ENCODE assay signal across 9 cellular contexts in the genomic region with DNA sequence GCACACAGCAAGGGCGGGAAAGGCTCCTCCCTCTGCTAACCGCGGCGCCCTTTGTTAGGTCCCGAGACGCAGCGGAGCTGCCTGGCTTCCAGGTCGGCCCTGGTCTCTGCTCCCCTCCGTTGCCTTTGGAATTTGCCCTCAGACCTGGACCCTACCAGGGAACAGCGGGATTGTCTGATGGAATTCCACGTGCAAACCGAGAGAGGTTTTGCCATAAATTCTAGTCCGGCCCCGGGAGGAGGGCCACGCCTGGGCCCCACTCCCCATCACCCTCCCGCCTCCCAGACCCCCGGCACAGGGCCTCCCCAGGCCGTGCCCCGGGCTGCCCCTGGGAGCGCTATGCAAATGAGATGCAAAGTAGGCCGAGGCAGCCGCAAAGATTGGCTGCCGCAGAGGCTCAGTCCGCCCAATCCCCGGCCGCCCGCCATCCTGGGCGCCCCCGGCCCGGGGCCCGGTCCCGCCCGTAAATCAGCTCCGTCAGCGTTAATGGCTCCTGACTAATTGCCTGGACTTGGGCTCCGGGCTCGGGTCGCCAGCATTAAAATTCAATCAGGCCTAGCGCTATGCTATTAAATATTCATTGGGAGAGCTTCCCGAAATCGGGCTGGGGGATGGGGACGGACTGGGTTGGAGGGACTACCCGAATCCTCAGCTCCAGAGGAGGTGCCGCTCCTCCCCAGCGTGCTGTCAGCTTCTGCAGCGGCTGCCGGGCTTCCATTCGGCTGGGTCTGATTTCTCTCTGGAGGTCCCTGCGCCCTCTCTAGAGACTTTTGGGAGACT. TPM values are rescaled to one million over a fixed set of nuclear protein-coding genes. Genes with fewer than 3 reads are reported as not detected.
DNase-seq lines count a peak whose midpoint lies in the region; ATAC-seq lines count a peak whose summit lies in the region.
"Had no signal": no experiment of that assay in that cellular context is flagged by ENCODE, and none has a peak within 500 bp of the region (broad histone marks: within the 10 kb centered on the region; RNA-seq: fewer than 3 reads in every experiment).

No MANE protein-coding gene starts in this region.

- H3K4me1 Mint-ChIP-seq in stimulated activated memory B cell treated with anti-CD40 and anti-IgM and Interleukin-4, amounts not matched to agents 10 μg/mL and 1 μg/mL and 100 μg/mL, for 72 hours = peaks cover 20% of the 10 kb centered on the region
- H3K4me1 Mint-ChIP-seq in activated T-helper 1 cell treated with anti-CD3 and anti-CD28 coated beads, Interleukin-12 subunit alpha, Interleukin-12 subunit beta, Interleukin-2, Interleukin-4 antibody, amounts not matched to agents 30 ng/mL and 10 ng/mL and 1 ng/mL, durations not matched to agents 14 hours and 24 hours and 36 hours (ENCODE audit: low read depth) = no peaks in the 10 kb centered on the region

- H3K4me3 Mint-ChIP-seq in stimulated activated memory B cell treated with anti-CD40 and anti-IgM and Interleukin-4, amounts not matched to agents 10 μg/mL and 1 μg/mL and 100 μg/mL, for 72 hours = peak overlapping the region; percentile 29
- no peak overlapping the region for H3K4me3 Mint-ChIP-seq in activated T-helper 1 cell treated with anti-CD3 and anti-CD28 coated beads, Interleukin-12 subunit alpha, Interleukin-12 subunit beta, Interleukin-2, Interleukin-4 antibody, amounts not matched to agents 30 ng/mL and 10 ng/mL and 1 ng/mL, durations not matched to agents 14 hours and 24 hours and 36 hours
- H3K4me3 Mint-ChIP-seq: T-helper 1 cell treated with Interleukin-12 subunit alpha and Interleukin-12 subunit beta and Interleukin-4 antibody, amounts not matched to agents 30 μg/mL and 1 μg/mL, for 36 hours had no signal

- DNase-seq in activated T-cell treated with anti-CD3 and anti-CD28 coated beads for 48 hours (ENCODE audit: low read depth) = peak; percentile 44
- no peak for DNase-seq in activated T-cell treated with anti-CD3 and anti-CD28 coated beads, Interleukin-2, amount 50 U/mL, for 1 hour
- DNase-seq in astrocyte of the hippocampus (ENCODE audit: low read depth, low spot score) = peak; percentile 91
- DNase-seq in left lobe of liver (ENCODE audit: low spot score) = peak; percentile 79
- no peak for DNase-seq in activated T-helper 1 cell treated with anti-CD3 and anti-CD28 coated beads, Interleukin-12 subunit alpha, Interleukin-12 subunit beta, Interleukin-2, Interleukin-4 antibody, amounts not matched to agents 30 ng/mL and 10 ng/mL and 1 ng/mL, durations not matched to agents 14 hours and 24 hours and 36 hours (ENCODE audit: low spot score)
- no peak for DNase-seq in ureter (ENCODE audit: low spot score)

- peaks cover 97% of the 10 kb centered on the region for H3K27me3 Mint-ChIP-seq in stimulated activated memory B cell treated with anti-CD40 and anti-IgM and Interleukin-4, amounts not matched to agents 10 μg/mL and 1 μg/mL and 100 μg/mL, for 72 hours
- H3K27me3 Mint-ChIP-seq in activated T-helper 1 cell treated with anti-CD3 and anti-CD28 coated beads, Interleukin-12 subunit alpha, Interleukin-12 subunit beta, Interleukin-2, Interleukin-4 antibody, amounts not matched to agents 30 ng/mL and 10 ng/mL and 1 ng/mL, durations not matched to agents 14 hours and 24 hours and 36 hours (ENCODE audit: insufficient read depth) = peaks cover 72% of the 10 kb centered on the region

- H3K9me3 Mint-ChIP-seq in stimulated activated memory B cell treated with anti-CD40 and anti-IgM and Interleukin-4, amounts not matched to agents 10 μg/mL and 1 μg/mL and 100 μg/mL, for 72 hours = no peaks in the 10 kb centered on the region
- no peaks in the 10 kb centered on the region for H3K9me3 Mint-ChIP-seq in activated T-helper 1 cell treated with anti-CD3 and anti-CD28 coated beads, Interleukin-12 subunit alpha, Interleukin-12 subunit beta, Interleukin-2, Interleukin-4 antibody, amounts not matched to agents 30 ng/mL and 10 ng/mL and 1 ng/mL, durations not matched to agents 14 hours and 24 hours and 36 hours
- H3K9me3 Mint-ChIP-seq: T-helper 1 cell treated with Interleukin-12 subunit alpha and Interleukin-12 subunit beta and Interleukin-4 antibody, amounts not matched to agents 30 μg/mL and 1 μg/mL, for 36 hours had no signal

- no peaks in the 10 kb centered on the region for H3K36me3 Mint-ChIP-seq in stimulated activated memory B cell treated with anti-CD40 and anti-IgM and Interleukin-4, amounts not matched to agents 10 μg/mL and 1 μg/mL and 100 μg/mL, for 72 hours
- no peaks in the 10 kb centered on the region for H3K36me3 Mint-ChIP-seq in activated T-helper 1 cell treated with anti-CD3 and anti-CD28 coated beads, Interleukin-12 subunit alpha, Interleukin-12 subunit beta, Interleukin-2, Interleukin-4 antibody, amounts not matched to agents 30 ng/mL and 10 ng/mL and 1 ng/mL, durations not matched to agents 14 hours and 24 hours and 36 hours (ENCODE audit: low read depth)

- no peak overlapping the region for H3K27ac Mint-ChIP-seq in stimulated activated memory B cell treated with anti-CD40 and anti-IgM and Interleukin-4, amounts not matched to agents 10 μg/mL and 1 μg/mL and 100 μg/mL, for 72 hours
- no peak overlapping the region for H3K27ac Mint-ChIP-seq in activated T-helper 1 cell treated with anti-CD3 and anti-CD28 coated beads, Interleukin-12 subunit alpha, Interleukin-12 subunit beta, Interleukin-2, Interleukin-4 antibody, amounts not matched to agents 30 ng/mL and 10 ng/mL and 1 ng/mL, durations not matched to agents 14 hours and 24 hours and 36 hours
- H3K27ac Mint-ChIP-seq: T-helper 1 cell treated with Interleukin-12 subunit alpha and Interleukin-12 subunit beta and Interleukin-4 antibody, amounts not matched to agents 30 μg/mL and 1 μg/mL, for 36 hours had no signal

- intact Hi-C loops in activated T-helper 1 cell treated with anti-CD3 and anti-CD28 coated beads, Interleukin-12 subunit alpha, Interleukin-12 subunit beta, Interleukin-2, Interleukin-4 antibody, amounts not matched to agents 30 ng/mL and 10 ng/mL and 1 ng/mL, durations not matched to agents 14 hours and 24 hours and 36 hours (cut with micrococcal nuclease) = no loop called here

- peak; percentile 82 for ATAC-seq in left lobe of liver
- ATAC-seq in stimulated activated memory B cell treated with anti-CD40 and anti-IgM and Interleukin-4, amounts not matched to agents 10 μg/mL and 1 μg/mL and 100 μg/mL, for 72 hours = peak; percentile 28
- ATAC-seq in GM18873 (IDR thresholded peaks at IDR 0.05; ENCODE audit: low FRiP score, unreplicated experiment) = no peak

RNA-seq across cellular contexts. Expression of gene FIGNL2, which starts 15.6 kb away (rescaled TPM):
- 0.68 TPM for total RNA-seq in left lobe of liver
- total RNA-seq in activated T-helper 1 cell treated with anti-CD3 and anti-CD28 coated beads, Interleukin-12 subunit alpha, Interleukin-12 subunit beta, Interleukin-2, Interleukin-4 antibody, amounts not matched to agents 30 ng/mL and 10 ng/mL and 1 ng/mL, durations not matched to agents 14 hours and 24 hours and 36 hours = 0.15 and 0.18 TPM in 2 replicates
- total RNA-seq in ureter = 0.91 TPM

RNA-seq across cellular contexts. Expression of gene ANKRD33, which starts 23.8 kb away (rescaled TPM):
- total RNA-seq in left lobe of liver = not detected
- total RNA-seq in activated T-helper 1 cell treated with anti-CD3 and anti-CD28 coated beads, Interleukin-12 subunit alpha, Interleukin-12 subunit beta, Interleukin-2, Interleukin-4 antibody, amounts not matched to agents 30 ng/mL and 10 ng/mL and 1 ng/mL, durations not matched to agents 14 hours and 24 hours and 36 hours = not detected in 2 replicates
- not detected for total RNA-seq in ureter

RNA-seq across cellular contexts. Expression of gene ACVRL1, which starts 43.2 kb away (rescaled TPM):
- total RNA-seq in left lobe of liver (7.1 TPM), ureter (46.8 TPM)
- total RNA-seq in activated T-helper 1 cell treated with anti-CD3 and anti-CD28 coated beads, Interleukin-12 subunit alpha, Interleukin-12 subunit beta, Interleukin-2, Interleukin-4 antibody, amounts not matched to agents 30 ng/mL and 10 ng/mL and 1 ng/mL, durations not matched to agents 14 hours and 24 hours and 36 hours = not detected in 2 replicates

Comparison
In these comparisons a context has a peak if more than half of its experiments do, and no peak if none do; other contexts are left out.
1. DNase-seq: peak in activated T-cell treated with anti-CD3 and anti-CD28 coated beads for 48 hours (single experiment), astrocyte of the hippocampus (single experiment) and left lobe of liver (single experiment); none in activated T-cell treated with anti-CD3 and anti-CD28 coated beads, Interleukin-2, amount 50 U/mL, for 1 hour (single experiment), activated T-helper 1 cell treated with anti-CD3 and anti-CD28 coated beads, Interleukin-12 subunit alpha, Interleukin-12 subunit beta, Interleukin-2, Interleukin-4 antibody, amounts not matched to agents 30 ng/mL and 10 ng/mL and 1 ng/mL, durations not matched to agents 14 hours and 24 hours and 36 hours (single experiment) and ureter (single experiment).